Comparison of ENCODE assay signal across 8 cellular contexts in genomic region chr17:6641374-6641818, GRCh38. TPM values are rescaled to one million over a fixed set of nuclear protein-coding genes. Genes with fewer than 3 reads are reported as not detected.
DNase-seq lines count a peak whose midpoint lies in the region; ATAC-seq, FAIRE-seq and TF ChIP-seq lines count a peak whose summit lies in the region.

No MANE protein-coding gene starts in this region.

- H3K27me3 Mint-ChIP-seq in activated naive CD8-positive, alpha-beta T cell: no peaks in the 10 kb centered on the region

- H3K27me3 ChIP-seq in kidney epithelial cell (ENCODE audit: control insufficient read depth, insufficient read depth, low read length) (no peaks in the 10 kb centered on the region), thoracic aorta (replicated peaks; ENCODE audit: insufficient read depth) (no peaks in the 10 kb centered on the region)

- no peaks in the 10 kb centered on the region for H3K36me3 ChIP-seq in kidney epithelial cell (ENCODE audit: control insufficient read depth, insufficient read depth, low read length)
- H3K36me3 ChIP-seq in thoracic aorta: peaks cover 7% of the 10 kb centered on the region

- H3K9me3 ChIP-seq in thoracic aorta: no peaks in the 10 kb centered on the region

- peaks cover 56% of the 10 kb centered on the region for H3K4me1 Mint-ChIP-seq in activated naive CD8-positive, alpha-beta T cell (ENCODE audit: low read depth)

- FAIRE-seq in frontal cortex (lab: Jason Lieb, UNC): no peak

- peak overlapping the region; percentile 90 for H3K27ac ChIP-seq in C4-2B
- peak overlapping the region; percentile 77 to 86 for H3K27ac ChIP-seq in thoracic aorta

- peak overlapping the region; percentile 97 for H3K4me3 Mint-ChIP-seq in activated naive CD8-positive, alpha-beta T cell

- peak overlapping the region; percentile 97 for H3K27ac Mint-ChIP-seq in activated naive CD8-positive, alpha-beta T cell

- ATAC-seq in thoracic aorta (ENCODE audit: insufficient number of reproducible peaks, low FRiP score, low read depth): no peak

- peaks cover 8% of the 10 kb centered on the region for H3K36me3 Mint-ChIP-seq in activated naive CD8-positive, alpha-beta T cell

- DNase-seq in HT1080 (ENCODE audit: low read depth) (peak; percentile 10), kidney epithelial cell (ENCODE audit: low read depth) (no peak), thoracic aorta (ENCODE audit: low spot score) (no peak), EL (no peak), NCI-H2107 (lab: John Stamatoyannopoulos, UW) (no peak), frontal cortex (ENCODE audit: low spot score in 2 of 2) (no peak)

- H3K4me3 ChIP-seq in kidney epithelial cell (ENCODE audit: low read depth, low read length) (peak overlapping the region; percentile 81), thoracic aorta (peak overlapping the region; percentile 86)

- H3K4me1 ChIP-seq in thoracic aorta (ENCODE audit: control insufficient read depth in 1 of 2, low read depth in 2 of 2): peaks cover 7 to 30% of the 10 kb centered on the region in 2 donors

- H3K9me3 Mint-ChIP-seq in activated naive CD8-positive, alpha-beta T cell (ENCODE audit: low read depth): no peaks in the 10 kb centered on the region

- no peak for TF ChIP-seq CTCF in C4-2B (conservative IDR thresholded peaks at IDR 0.05)
- no peak for TF ChIP-seq CTCF in kidney epithelial cell (IDR thresholded peaks at IDR 0.05; ENCODE audit: insufficient read depth, low read length, poor library complexity, severe bottlenecking)
- no peak for TF ChIP-seq CTCF in thoracic aorta (IDR thresholded peaks at IDR 0.05)

RNA-seq across cellular contexts. Expression of gene TXNDC17, which starts 0.5 kb away (rescaled TPM):
- total RNA-seq in HT1080 (2014; rRNA removed; shearing (Covaris generic)): 108 and 116 TPM in 2 replicates
- polyA plus RNA-seq in HT1080 (2015; cell fraction: cytosol; rRNA removed): 221 and 347 TPM in 2 replicates
- polyA plus RNA-seq in HT1080 (2015; cell fraction: nucleus; rRNA removed): 74.1 and 97.9 TPM in 2 replicates
- 193 and 245 TPM in 2 replicates for total RNA-seq in kidney epithelial cell
- total RNA-seq in thoracic aorta: 10 to 100 TPM; 52.6 to 90.6 TPM
- total RNA-seq in frontal cortex: 26.9 TPM

RNA-seq across cellular contexts. Expression of gene KIAA0753, which starts 0.9 kb away (rescaled TPM):
- total RNA-seq in HT1080 (2014; rRNA removed; shearing (Covaris generic)): 14.0 and 14.2 TPM in 2 replicates
- polyA plus RNA-seq in HT1080 (2015; cell fraction: cytosol; rRNA removed): 10.1 and 11.2 TPM in 2 replicates
- polyA plus RNA-seq in HT1080 (2015; cell fraction: nucleus; rRNA removed): 27.9 TPM in 2 replicates
- total RNA-seq in kidney epithelial cell (20.2 and 24.2 TPM in 2 replicates), thoracic aorta (10 to 100 TPM; 15.9 to 27.5 TPM), frontal cortex (26.5 TPM)

RNA-seq across cellular contexts. Expression of gene MED31, which starts 10.0 kb away (rescaled TPM):
- 37.8 and 48.5 TPM in 2 replicates for total RNA-seq in HT1080 (2014; rRNA removed; shearing (Covaris generic))
- 13.9 and 16.0 TPM in 2 replicates for polyA plus RNA-seq in HT1080 (2015; cell fraction: cytosol; rRNA removed)
- 14.5 and 18.6 TPM in 2 replicates for polyA plus RNA-seq in HT1080 (2015; cell fraction: nucleus; rRNA removed)
- total RNA-seq in kidney epithelial cell: 10.6 and 13.5 TPM in 2 replicates
- 10 to 100 TPM in 1 of 2 donors, 1 to 10 TPM in 1; 4.7 to 21.3 TPM for total RNA-seq in thoracic aorta
- 19.2 TPM for total RNA-seq in frontal cortex

RNA-seq across cellular contexts. Expression of gene C17orf100, which starts 10.2 kb away (rescaled TPM):
- 0.23 and 0.31 TPM in 2 replicates for total RNA-seq in HT1080 (2014; rRNA removed; shearing (Covaris generic))
- 4.0 and 5.4 TPM in 2 replicates for polyA plus RNA-seq in HT1080 (2015; cell fraction: cytosol; rRNA removed)
- 1.6 and 2.2 TPM in 2 replicates for polyA plus RNA-seq in HT1080 (2015; cell fraction: nucleus; rRNA removed)
- 0.34 and 0.46 TPM in 2 replicates for total RNA-seq in kidney epithelial cell
- total RNA-seq in thoracic aorta: not detected
- total RNA-seq in frontal cortex: 2.9 TPM
